11 cellular contexts compared by ENCODE assay signal in genomic region chr6:6694368-6694780, GRCh38.
DNase-seq lines count a peak whose midpoint lies in the region; ATAC-seq and TF ChIP-seq lines count a peak whose summit lies in the region.
"Had no signal": no experiment of that assay in that cellular context is flagged by ENCODE, and none has a peak within 500 bp of the region (broad histone marks: within the 10 kb centered on the region; RNA-seq: fewer than 3 reads in every experiment).

No MANE protein-coding gene starts in this region.

- TF ChIP-seq EP300 in transverse colon (IDR thresholded peaks at IDR 0.05; ENCODE audit: low read depth): no peak

- no peaks in the 10 kb centered on the region for H3K27me3 ChIP-seq in iPS DF 6.9 (ENCODE audit: control insufficient read depth, insufficient read depth, low read length)
- H3K27me3 ChIP-seq in transverse colon: no peaks in the 10 kb centered on the region

- H3K36me3 ChIP-seq in iPS DF 6.9 (ENCODE audit: control insufficient read depth, insufficient read depth, low read length) (no peaks in the 10 kb centered on the region), transverse colon (no peaks in the 10 kb centered on the region)

- H3K4me1 Mint-ChIP-seq in activated CD4-positive, alpha-beta T cell treated with anti-CD3 and anti-CD28 coated beads for 36 hours: no peaks in the 10 kb centered on the region
- H3K4me1 Mint-ChIP-seq in stimulated activated naive B cell treated with anti-CD40 and anti-IgM and Interleukin-4, amounts not matched to agents 10 μg/mL and 1 μg/mL and 100 μg/mL, for 72 hours: no peaks in the 10 kb centered on the region

- H3K36me3 Mint-ChIP-seq in activated CD4-positive, alpha-beta T cell treated with anti-CD3 and anti-CD28 coated beads for 36 hours (ENCODE audit: low read depth): no peaks in the 10 kb centered on the region
- peaks cover 0 to 8% of the 10 kb centered on the region in 2 donors for H3K36me3 Mint-ChIP-seq in stimulated activated naive B cell treated with anti-CD40 and anti-IgM and Interleukin-4, amounts not matched to agents 10 μg/mL and 1 μg/mL and 100 μg/mL, for 72 hours
- H3K36me3 Mint-ChIP-seq: activated naive CD4-positive, alpha-beta T cell treated with anti-CD3 and anti-CD28 coated beads, Interleukin-2, amount 50 U/mL, for 72 hours had no signal

- peaks cover 7% of the 10 kb centered on the region for H3K27me3 Mint-ChIP-seq in activated CD4-positive, alpha-beta T cell treated with anti-CD3 and anti-CD28 coated beads for 36 hours
- peaks cover 18 to 29% of the 10 kb centered on the region in 2 donors for H3K27me3 Mint-ChIP-seq in stimulated activated naive B cell treated with anti-CD40 and anti-IgM and Interleukin-4, amounts not matched to agents 10 μg/mL and 1 μg/mL and 100 μg/mL, for 72 hours

- H3K4me3 ChIP-seq in iPS DF 6.9 (ENCODE audit: low read length) (no peak overlapping the region), transverse colon (no peak overlapping the region)

- no peak for ATAC-seq in activated CD4-positive, alpha-beta T cell treated with anti-CD3 and anti-CD28 coated beads for 36 hours
- ATAC-seq in stimulated activated naive B cell treated with anti-CD40 and anti-IgM and Interleukin-4, amounts not matched to agents 10 μg/mL and 1 μg/mL and 100 μg/mL, for 72 hours (replicated peaks): no peak
- ATAC-seq: activated naive CD4-positive, alpha-beta T cell treated with anti-CD3 and anti-CD28 coated beads, Interleukin-2, amount 50 U/mL, for 72 hours had no signal

- no peak overlapping the region for H3K27ac ChIP-seq in iPS DF 6.9 (ENCODE audit: low read length)
- peak overlapping the region; percentile 86 to 90 (median 88) for H3K27ac ChIP-seq in transverse colon

- H3K27ac Mint-ChIP-seq in activated CD4-positive, alpha-beta T cell treated with anti-CD3 and anti-CD28 coated beads for 36 hours: no peak overlapping the region
- no peak overlapping the region for H3K27ac Mint-ChIP-seq in stimulated activated naive B cell treated with anti-CD40 and anti-IgM and Interleukin-4, amounts not matched to agents 10 μg/mL and 1 μg/mL and 100 μg/mL, for 72 hours
- H3K27ac Mint-ChIP-seq: activated naive CD4-positive, alpha-beta T cell treated with anti-CD3 and anti-CD28 coated beads, Interleukin-2, amount 50 U/mL, for 72 hours had no signal

- peak; percentile 16 for DNase-seq in NOMO-1 treated with dmso at 0.1 percent for 144 hours (lab: John Stamatoyannopoulos, UW; ENCODE audit: unreplicated experiment)
- DNase-seq in NOMO-1 treated with DMSO at 0.1 percent for 48 hours (lab: John Stamatoyannopoulos, UW; ENCODE audit: unreplicated experiment): no peak
- DNase-seq in SW480 (ENCODE audit: low spot score): peak; percentile 51
- peak; percentile 35 for DNase-seq in iPS DF 6.9 (ENCODE audit: low read depth, low spot score)
- DNase-seq in transverse colon: no peak
- DNase-seq in activated CD4-positive, alpha-beta T cell treated with anti-CD3 and anti-CD28 coated beads for 36 hours: no peak
- DNase-seq in H4 (ENCODE audit: low spot score): no peak
- no peak for DNase-seq in stimulated activated naive B cell treated with anti-CD40 and anti-IgM and Interleukin-4, amounts not matched to agents 10 μg/mL and 1 μg/mL and 100 μg/mL, for 72 hours
- DNase-seq: effector memory CD4-positive, alpha-beta T cell; kidney glomerular epithelial cell had no signal

- no peak for TF ChIP-seq POLR2A in transverse colon (IDR thresholded peaks at IDR 0.05)

- no CpG with 5 or more reads among the region's 6 CpGs for WGBS in iPS DF 6.9 (ENCODE audit: insufficient coverage, insufficient read length)
- WGBS in transverse colon (ENCODE audit: low coverage in 1 of 2), 2 donors: 38% methylated on average over 6 of the region's 6 CpGs; no CpG with 5 or more reads in 1 of the 2 donors

- peak in 2 of 5 experiments; percentile 4 to 11 for TF ChIP-seq CTCF in transverse colon (IDR thresholded peaks at IDR 0.05)

- peaks cover 5% of the 10 kb centered on the region for H3K9me3 Mint-ChIP-seq in activated CD4-positive, alpha-beta T cell treated with anti-CD3 and anti-CD28 coated beads for 36 hours (ENCODE audit: low read depth)
- H3K9me3 Mint-ChIP-seq in stimulated activated naive B cell treated with anti-CD40 and anti-IgM and Interleukin-4, amounts not matched to agents 10 μg/mL and 1 μg/mL and 100 μg/mL, for 72 hours: peaks cover 7% of the 10 kb centered on the region in 2 donors

- H3K9me3 ChIP-seq in iPS DF 6.9 (ENCODE audit: control insufficient read depth, insufficient read depth, low read length) (no peaks in the 10 kb centered on the region), transverse colon (no peaks in the 10 kb centered on the region)

- no peak overlapping the region for H3K4me3 Mint-ChIP-seq in activated CD4-positive, alpha-beta T cell treated with anti-CD3 and anti-CD28 coated beads for 36 hours
- H3K4me3 Mint-ChIP-seq in stimulated activated naive B cell treated with anti-CD40 and anti-IgM and Interleukin-4, amounts not matched to agents 10 μg/mL and 1 μg/mL and 100 μg/mL, for 72 hours: no peak overlapping the region

- POLR2A ChIA-PET in activated CD4-positive, alpha-beta T cell treated with anti-CD3 and anti-CD28 coated beads for 36 hours (lab: Charles Lee): no interaction called here

- in situ Hi-C loops in transverse colon (cut with MboI; ENCODE audit: low pct_ligation_motif_present in 1 of 4, low pct_unique_long_range_greater_than_20kb in 1 of 4, low sequenced_read_pairs in 3 of 4): loop anchor here in 1 of 4 donors (25.0 kb wide), 2 partner anchors 543 to 893 kb away; partner anchors contain the start of gene SNRNP48

- CTCF ChIA-PET in activated CD4-positive, alpha-beta T cell treated with anti-CD3 and anti-CD28 coated beads for 36 hours (lab: Charles Lee): interaction anchor here (3.7 kb wide), 1 partner anchor 17 kb away, joined by 18 read pairs; no protein-coding TSS in a partner anchor

- intact Hi-C loops in transverse colon (cut with DNase I; ENCODE audit: low total_unique reads): no loop called here
- intact Hi-C loops in activated CD4-positive, alpha-beta T cell treated with anti-CD3 and anti-CD28 coated beads for 36 hours (cut with DNase I, micrococcal nuclease): no loop called here

- H3K4me1 ChIP-seq in iPS DF 6.9 (ENCODE audit: control insufficient read depth, insufficient read depth, low read length): peaks cover 12% of the 10 kb centered on the region
- H3K4me1 ChIP-seq in transverse colon: peaks cover 28 to 63% (median 52%) of the 10 kb centered on the region in 4 donors

Comparison
In these comparisons a context has a peak if more than half of its experiments do, and no peak if none do; other contexts are left out.
1. DNase-seq: peak in NOMO-1 treated with dmso at 0.1 percent for 144 hours (single experiment), SW480 (single experiment) and iPS DF 6.9 (single experiment); none in NOMO-1 treated with DMSO at 0.1 percent for 48 hours (single experiment), transverse colon (single experiment), activated CD4-positive, alpha-beta T cell treated with anti-CD3 and anti-CD28 coated beads for 36 hours (single experiment), H4 (single experiment) and stimulated activated naive B cell treated with anti-CD40 and anti-IgM and Interleukin-4, amounts not matched to agents 10 μg/mL and 1 μg/mL and 100 μg/mL, for 72 hours (single experiment).